Comparison of ENCODE assay signal across 28 cellular contexts in the genomic region with DNA sequence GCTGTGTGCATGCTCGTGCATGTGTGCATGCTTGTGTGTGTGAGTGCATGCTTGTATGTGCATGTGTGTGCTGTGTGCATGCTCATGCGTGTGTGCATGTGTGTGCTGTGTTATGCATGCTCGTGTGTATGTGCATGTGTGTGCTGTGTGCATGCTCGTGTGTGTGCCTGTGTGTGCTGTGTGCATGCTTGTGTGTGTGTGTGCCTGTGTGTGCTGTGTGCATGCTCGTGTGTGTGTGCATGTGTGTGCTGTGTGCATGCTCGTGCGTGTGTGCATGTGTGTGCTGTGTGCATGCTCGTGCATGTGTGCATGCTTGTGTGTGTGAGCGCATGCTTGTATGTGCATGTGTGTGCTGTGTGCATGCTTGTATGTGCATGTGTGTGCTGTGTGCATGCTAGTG.
"Had no signal": no experiment of that assay in that cellular context is flagged by ENCODE, and none has a peak within 500 bp of the region (broad histone marks: within the 10 kb centered on the region; RNA-seq: fewer than 3 reads in every experiment).

No MANE protein-coding gene starts in this region.

- H3K9me3 Mint-ChIP-seq: mesothelial cell of epicardium; natural killer cell; nephron progenitor cell; stimulated activated memory B cell treated with anti-CD40 and anti-IgM and Interleukin-4, amounts not matched to agents 10 μg/mL and 1 μg/mL and 100 μg/mL, for 72 hours; stimulated activated naive CD8-positive, alpha-beta T cell treated with anti-CD3 and anti-CD28 coated beads, Interleukin-15, amount 100 ng/mL, for 72 hours had no signal

- H3K4me2 ChIP-seq: hepatocyte had no signal

- H3K36me3 Mint-ChIP-seq: mesothelial cell of epicardium; naive B cell; natural killer cell; stimulated activated memory B cell treated with anti-CD40 and anti-IgM and Interleukin-4, amounts not matched to agents 10 μg/mL and 1 μg/mL and 100 μg/mL, for 72 hours had no signal

- H3K4me1 Mint-ChIP-seq: naive B cell; natural killer cell; stimulated activated memory B cell treated with anti-CD40 and anti-IgM and Interleukin-4, amounts not matched to agents 10 μg/mL and 1 μg/mL and 100 μg/mL, for 72 hours; stimulated activated naive CD8-positive, alpha-beta T cell treated with anti-CD3 and anti-CD28 coated beads, Interleukin-15, amount 100 ng/mL, for 72 hours had no signal

- H3K4me1 ChIP-seq: lower lobe of right lung, pancreas, prostate gland, upper lobe of left lung had no signal

- H2AFZ ChIP-seq: hepatocyte had no signal

- H3K4me3 Mint-ChIP-seq: mesothelial cell of epicardium; naive B cell; natural killer cell; nephron progenitor cell; stimulated activated memory B cell treated with anti-CD40 and anti-IgM and Interleukin-4, amounts not matched to agents 10 μg/mL and 1 μg/mL and 100 μg/mL, for 72 hours; stimulated activated naive CD8-positive, alpha-beta T cell treated with anti-CD3 and anti-CD28 coated beads, Interleukin-15, amount 100 ng/mL, for 72 hours had no signal

- DNase-seq: heart right ventricle; islet precursor cell; left cardiac atrium; lower lobe of right lung; mammary epithelial cell; mesendoderm; naive B cell; natural killer cell; nephron progenitor cell; nucleus accumbens; pancreas; retina; stimulated activated CD4-positive, alpha-beta T cell treated with anti-CD3 and anti-CD28 coated beads, Interleukin-2, amount 100 ng/mL, for 48 hours; stimulated activated CD4-positive, alpha-beta T cell treated with anti-CD3 and anti-CD28 coated beads, Interleukin-4, amount 100 ng/mL, for 4 hours; stimulated activated CD8-positive, alpha-beta memory T cell treated with anti-CD3 and anti-CD28 coated beads, Interleukin-4, amount 100 ng/mL, for 48 hours; stimulated activated naive CD4-positive, alpha-beta T cell treated with Interleukin-2 at 50 U/mL for 16 hours; stimulated activated naive CD8-positive, alpha-beta T cell treated with anti-CD3 and anti-CD28 coated beads, Interleukin-15, amount 100 ng/mL, for 72 hours; substantia nigra; upper lobe of left lung had no signal

- H3K27ac ChIP-seq: heart right ventricle, hepatocyte, lower lobe of right lung, pancreas, prostate gland, skin epidermis, tibial nerve, upper lobe of left lung had no signal

- H3K9me3 ChIP-seq: heart right ventricle, lower lobe of right lung, pancreas, prostate gland, tibial nerve, upper lobe of left lung had no signal

- H3K36me3 ChIP-seq: heart right ventricle, lower lobe of right lung, pancreas, prostate gland, tibial nerve, upper lobe of left lung had no signal

- H3K79me2 ChIP-seq: hepatocyte had no signal

- H3K27ac Mint-ChIP-seq: mesothelial cell of epicardium; naive B cell; natural killer cell; nephron progenitor cell; stimulated activated memory B cell treated with anti-CD40 and anti-IgM and Interleukin-4, amounts not matched to agents 10 μg/mL and 1 μg/mL and 100 μg/mL, for 72 hours; stimulated activated naive CD8-positive, alpha-beta T cell treated with anti-CD3 and anti-CD28 coated beads, Interleukin-15, amount 100 ng/mL, for 72 hours had no signal

- ATAC-seq: heart right ventricle; left cardiac atrium; left lobe of liver; lower lobe of right lung; natural killer cell; pancreas; right cardiac atrium; sciatic nerve; stimulated activated memory B cell treated with anti-CD40 and anti-IgM and Interleukin-4, amounts not matched to agents 10 μg/mL and 1 μg/mL and 100 μg/mL, for 72 hours; stimulated activated naive CD8-positive, alpha-beta T cell treated with anti-CD3 and anti-CD28 coated beads, Interleukin-15, amount 100 ng/mL, for 72 hours had no signal

- FAIRE-seq: pancreas had no signal

- H3K4me3 ChIP-seq: heart right ventricle, hepatocyte, lower lobe of right lung, pancreas, prostate gland, skin epidermis, tibial nerve, upper lobe of left lung had no signal

- H3K27me3 ChIP-seq: heart right ventricle, hepatocyte, pancreas, tibial nerve, upper lobe of left lung had no signal
